27 cellular contexts compared by ENCODE assay signal in genomic region chr10:132608511-132609195, GRCh38.
DNase-seq lines count a peak whose midpoint lies in the region; ATAC-seq and TF ChIP-seq lines count a peak whose summit lies in the region.
"Had no signal": no experiment of that assay in that cellular context is flagged by ENCODE, and none has a peak within 500 bp of the region (broad histone marks: within the 10 kb centered on the region; RNA-seq: fewer than 3 reads in every experiment).

No MANE protein-coding gene starts in this region.

- no peak overlapping the region for H3K27ac Mint-ChIP-seq in progenitor cell of endocrine pancreas
- H3K27ac Mint-ChIP-seq: activated CD8-positive, alpha-beta T cell treated with anti-CD3 and anti-CD28 coated beads for 36 hours; H9; mesothelial cell of epicardium had no signal

- no peak overlapping the region for H3K4me3 Mint-ChIP-seq in progenitor cell of endocrine pancreas (ENCODE audit: low read depth)
- H3K4me3 Mint-ChIP-seq: activated CD8-positive, alpha-beta T cell treated with anti-CD3 and anti-CD28 coated beads for 36 hours; H9; mesothelial cell of epicardium had no signal

- H3K4me1 Mint-ChIP-seq in progenitor cell of endocrine pancreas (ENCODE audit: low read depth) = peaks cover 3% of the 10 kb centered on the region

- no peak overlapping the region for H3K27ac ChIP-seq in right cardiac atrium (ENCODE audit: low read length)
- no peak overlapping the region for H3K27ac ChIP-seq in coronary artery
- H3K27ac ChIP-seq in neuronal stem cell (replicated peaks; ENCODE audit: low read length) = no peak overlapping the region
- H3K27ac ChIP-seq: ascending aorta, cardiac muscle cell, skin epidermis, vagina had no signal

- intact Hi-C loops in right cardiac atrium (cut with DNase I) = no loop called here
- intact Hi-C loops in Right ventricle myocardium superior (cut with DNase I) = no loop called here

- WGBS in right cardiac atrium = 87% methylated on average over 18 of the region's 18 CpGs
- WGBS in neuronal stem cell (ENCODE audit: extremely low coverage in 2 of 2, insufficient read length in 2 of 2, insufficient replicate concordance in 1 of 2), 2 donors = no CpG with 5 or more reads among the region's 18 CpGs

- H3K36me3 Mint-ChIP-seq in progenitor cell of endocrine pancreas (ENCODE audit: insufficient read depth) = peaks cover 5% of the 10 kb centered on the region

- H3K4me3 ChIP-seq in right cardiac atrium (ENCODE audit: low read length) (no peak overlapping the region), coronary artery (no peak overlapping the region), neuronal stem cell (ENCODE audit: low read length in 2 of 2) (no peak overlapping the region)
- H3K4me3 ChIP-seq: ascending aorta, cardiac muscle cell, skin epidermis, testis, vagina had no signal

- no peaks in the 10 kb centered on the region for H3K9me3 ChIP-seq in right cardiac atrium (ENCODE audit: control insufficient read depth, low read length)
- peaks cover 6 to 9% of the 10 kb centered on the region in 2 donors for H3K9me3 ChIP-seq in neuronal stem cell (replicated peaks in 1 of 2; ENCODE audit: control insufficient read depth in 2 of 2, insufficient read depth in 1 of 2, low read depth in 1 of 2, low read length in 2 of 2)
- H3K9me3 ChIP-seq: ascending aorta, BE2C, testis, vagina had no signal

- no peak overlapping the region for H4K8ac ChIP-seq in neuronal stem cell (ENCODE audit: low read depth, low read length)

- no peaks in the 10 kb centered on the region for H3K79me1 ChIP-seq in neuronal stem cell (ENCODE audit: low read depth, low read length)

- H3K4me1 ChIP-seq in right cardiac atrium (ENCODE audit: control insufficient read depth, insufficient read depth, low read length) = peaks cover 2% of the 10 kb centered on the region
- peaks cover 0 to 6% of the 10 kb centered on the region in 2 donors for H3K4me1 ChIP-seq in neuronal stem cell (ENCODE audit: control insufficient read depth in 2 of 2, insufficient read depth in 1 of 2, low read depth in 1 of 2, low read length in 2 of 2)
- H3K4me1 ChIP-seq: BE2C had no signal

- H2BK12ac ChIP-seq in neuronal stem cell (ENCODE audit: low read length) = no peak overlapping the region

- H3K4me2 ChIP-seq in neuronal stem cell (ENCODE audit: insufficient read depth, low read length, poor library complexity, severe bottlenecking) = no peak overlapping the region

- H3K9me3 Mint-ChIP-seq in progenitor cell of endocrine pancreas (ENCODE audit: low read depth) = peaks cover 5% of the 10 kb centered on the region

- H3K18ac ChIP-seq in neuronal stem cell (ENCODE audit: low read length) = peak overlapping the region; percentile 7

- H3K14ac ChIP-seq in neuronal stem cell (ENCODE audit: low read length) = no peak overlapping the region

- H2BK120ac ChIP-seq in neuronal stem cell (ENCODE audit: low read depth, low read length) = no peak overlapping the region

- no peak overlapping the region for H2AK5ac ChIP-seq in neuronal stem cell (ENCODE audit: low read depth, low read length)

- DNase-seq in right cardiac atrium = peak in 2 of 3 donors; percentile 13 to 40
- no peak for DNase-seq in Right ventricle myocardium superior
- peak; percentile 73 for DNase-seq in coronary artery (ENCODE audit: low spot score)
- no peak for DNase-seq in neuronal stem cell (ENCODE audit: low spot score)
- DNase-seq in GM13977 (ENCODE audit: low spot score) = no peak
- DNase-seq in progenitor cell of endocrine pancreas (ENCODE audit: low spot score, unreplicated experiment) = no peak
- no peak for DNase-seq in DMS153 treated with DMSO at 0.1 percent for 48 hours (lab: John Stamatoyannopoulos, UW; ENCODE audit: unreplicated experiment)
- DNase-seq in EL = no peak
- DNase-seq: activated CD8-positive, alpha-beta T cell treated with anti-CD3 and anti-CD28 coated beads for 36 hours; activated gamma-delta T cell; BE2C; DMS 273 treated with DMSO at 0.1 percent for 48 hours; erythroblast; H9; IMR-90; left ventricle myocardium superior; NCI-H1417 treated with DMSO at 0.1 percent for 48 hours; NCI-H2029 treated with DMSO at 0.1 percent for 48 hours; NCI-H524 treated with DMSO at 0.1 percent for 48 hours; OCI-M1; stimulated activated naive CD8-positive, alpha-beta T cell treated with anti-CD3 and anti-CD28 coated beads, Interleukin-15, Interleukin-2, amounts not matched to agents 100 U/mL and 50 U/mL, for 24 hours; testis had no signal

- ATAC-seq in right cardiac atrium = peak in 1 of 2 donors; percentile 8
- ATAC-seq in Right ventricle myocardium superior (ENCODE audit: poor library complexity) = no peak
- ATAC-seq: activated CD8-positive, alpha-beta T cell treated with anti-CD3 and anti-CD28 coated beads for 36 hours; left ventricle myocardium superior; stimulated activated naive CD8-positive, alpha-beta T cell treated with anti-CD3 and anti-CD28 coated beads, Interleukin-15, Interleukin-2, amounts not matched to agents 100 U/mL and 50 U/mL, for 24 hours had no signal

- H3K9ac ChIP-seq in neuronal stem cell (ENCODE audit: low read depth, low read length, poor library complexity) = no peak overlapping the region

- H2AFZ ChIP-seq in neuronal stem cell (ENCODE audit: low read length) = no peak overlapping the region

- no peaks in the 10 kb centered on the region for H3K27me3 Mint-ChIP-seq in progenitor cell of endocrine pancreas
- H3K27me3 Mint-ChIP-seq: activated CD8-positive, alpha-beta T cell treated with anti-CD3 and anti-CD28 coated beads for 36 hours had no signal

- no peaks in the 10 kb centered on the region for H3K36me3 ChIP-seq in neuronal stem cell (replicated peaks in 1 of 2; ENCODE audit: control insufficient read depth in 2 of 2, insufficient read depth in 2 of 2, low read length in 2 of 2)
- H3K36me3 ChIP-seq: ascending aorta, BE2C, cardiac muscle cell, vagina had no signal

- H3K4ac ChIP-seq in neuronal stem cell (ENCODE audit: low read length) = no peak overlapping the region

- no peak overlapping the region for H3K23ac ChIP-seq in neuronal stem cell (ENCODE audit: low read depth, low read length, poor library complexity)

- H2BK5ac ChIP-seq in neuronal stem cell (ENCODE audit: low read length) = no peak overlapping the region

- H4K91ac ChIP-seq in neuronal stem cell (ENCODE audit: low read depth, low read length, poor library complexity) = no peak overlapping the region

- TF ChIP-seq CTCF in coronary artery (IDR thresholded peaks at IDR 0.05) (no peak), GM13977 (IDR thresholded peaks at IDR 0.05; ENCODE audit: extremely low read depth, insufficient read depth, missing control alignments) (no peak), progenitor cell of endocrine pancreas (IDR thresholded peaks at IDR 0.05; ENCODE audit: unreplicated experiment) (no peak)

- in situ Hi-C loops in GM13977 (cut with MboI; ENCODE audit: low pct_unique_long_range_greater_than_20kb, low sequenced_read_pairs, unreplicated experiment) = no loop called here

- H2BK15ac ChIP-seq in neuronal stem cell (ENCODE audit: low read length) = no peak overlapping the region

- H3K27me3 ChIP-seq in right cardiac atrium (ENCODE audit: control insufficient read depth, insufficient read depth) (no peaks in the 10 kb centered on the region), neuronal stem cell (ENCODE audit: control insufficient read depth in 3 of 3, insufficient read depth in 3 of 3, low read depth in 1 of 3, low read length in 3 of 3) (no peaks in the 10 kb centered on the region)
- H3K27me3 ChIP-seq: ascending aorta, BE2C, cardiac muscle cell, testis, vagina had no signal

Comparison
In these comparisons a context has a peak if more than half of its experiments do, and no peak if none do; other contexts are left out.
1. DNase-seq: peak in right cardiac atrium (2 of 3) and coronary artery (single experiment); none in Right ventricle myocardium superior (single experiment), neuronal stem cell (single experiment), GM13977 (single experiment), progenitor cell of endocrine pancreas (single experiment), DMS153 treated with DMSO at 0.1 percent for 48 hours (single experiment) and EL (single experiment).